Comparison of ENCODE assay signal across 7 cellular contexts in the genomic region with DNA sequence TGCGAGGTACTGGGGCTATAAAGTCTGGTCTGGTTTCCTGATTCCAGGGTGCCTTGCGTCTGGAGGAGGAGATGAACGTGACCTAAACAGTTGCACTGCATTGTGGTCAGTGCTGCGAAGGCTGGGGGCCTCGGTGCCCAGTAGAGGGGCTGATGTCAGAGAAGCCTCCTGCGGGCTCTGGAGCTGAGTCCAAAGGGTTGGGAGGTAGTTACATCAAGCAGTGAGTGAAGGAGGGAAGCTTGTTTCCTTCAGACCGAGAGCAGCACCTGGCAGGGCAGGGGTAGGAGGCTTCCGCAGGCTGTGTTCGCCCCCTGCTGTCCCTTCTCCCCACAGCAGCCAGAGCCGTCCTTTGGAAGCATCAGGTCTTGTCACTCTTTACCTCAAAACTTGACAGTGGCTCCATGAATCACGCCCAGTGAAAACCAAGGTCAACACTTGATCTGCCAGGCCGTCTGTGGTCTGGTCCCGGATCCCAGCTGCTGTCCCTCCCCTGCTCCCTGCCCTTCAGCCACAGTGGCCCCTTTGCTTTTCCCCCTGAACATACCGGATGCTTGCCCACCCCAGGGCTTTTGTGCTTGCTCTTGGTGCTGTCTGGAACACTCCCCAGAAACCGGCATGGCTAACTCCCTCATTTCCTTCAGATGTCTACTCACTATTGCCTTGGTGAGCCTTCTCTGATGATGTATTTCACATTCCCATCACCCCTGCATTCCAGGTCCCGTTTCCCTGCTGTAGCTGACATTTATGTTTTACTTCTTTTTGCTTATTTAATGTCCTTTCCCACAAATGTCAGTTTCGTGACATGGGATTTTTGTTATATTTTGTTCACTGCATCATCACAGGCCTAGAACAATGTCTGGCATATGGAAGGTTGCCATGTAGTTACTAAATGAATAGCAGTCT. TPM values are rescaled to one million over a fixed set of nuclear protein-coding genes. Genes with fewer than 3 reads are reported as not detected.
DNase-seq lines count a peak whose midpoint lies in the region; ATAC-seq and TF ChIP-seq lines count a peak whose summit lies in the region.

No MANE protein-coding gene starts in this region.

- H3K79me2 ChIP-seq in mesendoderm (ENCODE audit: control insufficient read depth, insufficient read depth, low read length): peaks cover 23% of the 10 kb centered on the region

- no peak overlapping the region for H2BK120ac ChIP-seq in mesendoderm (ENCODE audit: low read depth, low read length)

- H3K4me1 ChIP-seq in mesendoderm (ENCODE audit: control insufficient read depth, low read depth, low read length) (no peaks in the 10 kb centered on the region), stomach smooth muscle (ENCODE audit: control insufficient read depth, insufficient read depth, low read length) (peaks cover 33% of the 10 kb centered on the region)

- H3K27ac ChIP-seq in mesendoderm (ENCODE audit: low read depth, low read length) (no peak overlapping the region), stomach smooth muscle (ENCODE audit: low read length) (peak overlapping the region; percentile 49)

- no peak overlapping the region for H2BK15ac ChIP-seq in mesendoderm (replicated peaks; ENCODE audit: low read depth)

- H3K18ac ChIP-seq in mesendoderm (ENCODE audit: low read length): no peak overlapping the region

- H3K56ac ChIP-seq in mesendoderm (ENCODE audit: low read length): no peak overlapping the region

- H4K5ac ChIP-seq in mesendoderm (ENCODE audit: low read length): no peak overlapping the region

- H2BK5ac ChIP-seq in mesendoderm (ENCODE audit: low read length): no peak overlapping the region

- H4K8ac ChIP-seq in mesendoderm (ENCODE audit: low read depth, low read length): no peak overlapping the region

- no peaks in the 10 kb centered on the region for H3K27me3 ChIP-seq in mesendoderm (ENCODE audit: insufficient read depth, low read length, poor library complexity)
- H3K27me3 ChIP-seq in stomach smooth muscle (ENCODE audit: control insufficient read depth in 1 of 2, insufficient read depth in 2 of 2, low read length in 2 of 2): no peaks in the 10 kb centered on the region

- no peak overlapping the region for H3K4me2 ChIP-seq in mesendoderm (ENCODE audit: low read length)

- peak overlapping the region; percentile 33 for H3K9ac ChIP-seq in mesendoderm (ENCODE audit: low read length)
- H3K9ac ChIP-seq in stomach smooth muscle (ENCODE audit: low read length in 2 of 2): peak overlapping the region; percentile 15 to 36

- H2AK5ac ChIP-seq in mesendoderm (ENCODE audit: low read length): no peak overlapping the region

- H3K23ac ChIP-seq in mesendoderm (ENCODE audit: low read length): no peak overlapping the region

- WGBS in mesendoderm (ENCODE audit: extremely low coverage, insufficient coverage, low lambda C conversion rate): no CpG with 5 or more reads among the region's 17 CpGs

- peaks cover 20% of the 10 kb centered on the region for H3K79me1 ChIP-seq in mesendoderm (ENCODE audit: low read length)

- no peaks in the 10 kb centered on the region for H3K9me3 ChIP-seq in stomach smooth muscle (ENCODE audit: control insufficient read depth in 2 of 2, low read length in 2 of 2)

- no peak overlapping the region for H3K4ac ChIP-seq in mesendoderm (ENCODE audit: low read depth, low read length)

- no peak for ATAC-seq in HG02798 (IDR thresholded peaks at IDR 0.05; ENCODE audit: poor library complexity, unreplicated experiment)

- no peak for DNase-seq in GM12864 (ENCODE audit: low read depth)
- DNase-seq in NCI-H1105 (lab: John Stamatoyannopoulos, UW): peak; percentile 33
- DNase-seq in activated CD4-positive, alpha-beta T cell treated with anti-CD3 and anti-CD28 coated beads for 1 hour: peak; percentile 35
- peak; percentile 51 for DNase-seq in dedifferentiated amniotic fluid mesenchymal stem cell (ENCODE audit: extremely low spot score)
- peak; percentile 89 for DNase-seq in mesendoderm

- H3K36me3 ChIP-seq in mesendoderm (ENCODE audit: control insufficient read depth, insufficient read depth, low read length) (peaks cover 3% of the 10 kb centered on the region), stomach smooth muscle (ENCODE audit: control insufficient read depth in 2 of 2, insufficient read depth in 2 of 2, low read length in 2 of 2) (peaks cover 13 to 17% of the 10 kb centered on the region in 2 donors)

- H3K4me3 ChIP-seq in GM12864 (ENCODE audit: low read depth, low read length) (no peak overlapping the region), mesendoderm (ENCODE audit: low read length) (no peak overlapping the region), stomach smooth muscle (ENCODE audit: low read length in 2 of 2) (peak overlapping the region in 1 of 2 donors; percentile 22)

- peak; percentile 87 for TF ChIP-seq CTCF in GM12864 (IDR thresholded peaks at IDR 0.05; ENCODE audit: low read depth, low read length, missing control alignments)

RNA-seq across cellular contexts. Expression of a gene that starts 7.0 kb away (rescaled TPM):
- polyA plus RNA-seq in mesendoderm (2013, experiment 1 of 2): 198 TPM
- polyA plus RNA-seq in mesendoderm (2013, experiment 2 of 2): 199 TPM

RNA-seq across cellular contexts. Expression of a gene that starts 35.3 kb away (rescaled TPM):
- polyA plus RNA-seq in mesendoderm (2013, experiment 1 of 2): 3.3 TPM
- 3.3 TPM for polyA plus RNA-seq in mesendoderm (2013, experiment 2 of 2)
